Comparison of ENCODE assay signal across 1 cellular context in genomic region chr19:49056101-49056901, GRCh38.
A peak's percentile ranks its signal among the peaks of the same experiment; 100 is the strongest.
TF ChIP-seq lines count a peak whose summit lies in the region.

No MANE protein-coding gene starts in this region.

TF ChIP-seq in HepG2, 621 proteins besides CTCF, POLR2A, EP300 and RAD21 (continues in another document):
- TF ChIP-seq GABPB1 (CRISPR knock-in tag; IDR thresholded peaks at IDR 0.05) (peak; percentile 46; the same call in 1 of the 2 replicates), ZFP90 (CRISPR knock-in tag; IDR thresholded peaks at IDR 0.05; ENCODE audit: borderline replicate concordance) (0 out of 2 replicates have a peak, but pooled peaks have one; percentile 34), XRCC5 (optimal IDR thresholded peaks at IDR 0.05; ENCODE audit: low read length) (no peak), HMG20B (CRISPR knock-in tag; conservative IDR thresholded peaks at IDR 0.05) (no peak), SAP130 (CRISPR knock-in tag; IDR thresholded peaks at IDR 0.05; ENCODE audit: low read depth) (peak; percentile 55), ZNF616 (CRISPR knock-in tag; IDR thresholded peaks at IDR 0.05; ENCODE audit: low read depth) (no peak), KLF16 (CRISPR knock-in tag; IDR thresholded peaks at IDR 0.05) (0 out of 4 replicates have a peak, but pooled peaks of 1 of the 2 experiments have one; percentile 50), PATZ1 (CRISPR knock-in tag; IDR thresholded peaks at IDR 0.05) (peak; percentile 56; the same call in 1 of the 2 replicates), UBTF (CRISPR knock-in tag; IDR thresholded peaks at IDR 0.05) (peak; percentile 66), ZNF530 (CRISPR knock-in tag; IDR thresholded peaks at IDR 0.05; ENCODE audit: low read depth) (no peak), RNF2 (conservative IDR thresholded peaks at IDR 0.05; ENCODE audit: low read depth) (0 out of 2 replicates have a peak, but pooled peaks have one; percentile 35), ZNF460 (CRISPR knock-in tag; IDR thresholded peaks at IDR 0.05; ENCODE audit: borderline replicate concordance) (0 out of 2 replicates have a peak, but pooled peaks have one; percentile 11), PITX1 (CRISPR knock-in tag; IDR thresholded peaks at IDR 0.05) (peak; percentile 31; the same call in 1 of the 2 replicates), ZNF75D (CRISPR knock-in tag; IDR thresholded peaks at IDR 0.05; ENCODE audit: borderline replicate concordance) (0 out of 2 replicates have a peak, but pooled peaks have one; percentile 33), SRY (CRISPR knock-in tag; IDR thresholded peaks at IDR 0.05) (0 out of 2 replicates have a peak, but pooled peaks have one; percentile 16), CSRNP1 (CRISPR knock-in tag; IDR thresholded peaks at IDR 0.05) (peak; percentile 34; the same call in 1 of the 2 replicates), ZBED4 (CRISPR knock-in tag; IDR thresholded peaks at IDR 0.05; ENCODE audit: borderline replicate concordance) (peak; percentile 18; the same call in 1 of the 2 replicates), MTF2 (CRISPR knock-in tag; IDR thresholded peaks at IDR 0.05; ENCODE audit: borderline replicate concordance) (peak; percentile 84), MXD4 (CRISPR knock-in tag; IDR thresholded peaks at IDR 0.05) (no peak), USF2 (IDR thresholded peaks at IDR 0.05; ENCODE audit: low read depth, low read length) (no peak), USF2 (CRISPR knock-in tag; IDR thresholded peaks at IDR 0.05; ENCODE audit: borderline replicate concordance) (no peak), SP1 (IDR thresholded peaks at IDR 0.05) (no peak), SP1 (CRISPR knock-in tag; IDR thresholded peaks at IDR 0.05) (peak; percentile 61; the same call in 1 of the 2 replicates)
- TF ChIP-seq, protein P1, sequence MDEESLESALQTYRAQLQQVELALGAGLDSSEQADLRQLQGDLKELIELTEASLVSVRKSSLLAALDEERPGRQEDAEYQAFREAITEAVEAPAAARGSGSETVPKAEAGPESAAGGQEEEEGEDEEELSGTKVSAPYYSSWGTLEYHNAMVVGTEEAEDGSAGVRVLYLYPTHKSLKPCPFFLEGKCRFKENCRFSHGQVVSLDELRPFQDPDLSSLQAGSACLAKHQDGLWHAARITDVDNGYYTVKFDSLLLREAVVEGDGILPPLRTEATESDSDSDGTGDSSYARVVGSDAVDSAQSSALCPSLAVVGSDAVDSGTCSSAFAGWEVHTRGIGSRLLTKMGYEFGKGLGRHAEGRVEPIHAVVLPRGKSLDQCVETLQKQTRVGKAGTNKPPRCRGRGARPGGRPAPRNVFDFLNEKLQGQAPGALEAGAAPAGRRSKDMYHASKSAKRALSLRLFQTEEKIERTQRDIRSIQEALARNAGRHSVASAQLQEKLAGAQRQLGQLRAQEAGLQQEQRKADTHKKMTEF (CRISPR knock-in tag; IDR thresholded peaks at IDR 0.05): peak; percentile 22; the same call in 1 of the 2 replicates
- TF ChIP-seq, protein P2, sequence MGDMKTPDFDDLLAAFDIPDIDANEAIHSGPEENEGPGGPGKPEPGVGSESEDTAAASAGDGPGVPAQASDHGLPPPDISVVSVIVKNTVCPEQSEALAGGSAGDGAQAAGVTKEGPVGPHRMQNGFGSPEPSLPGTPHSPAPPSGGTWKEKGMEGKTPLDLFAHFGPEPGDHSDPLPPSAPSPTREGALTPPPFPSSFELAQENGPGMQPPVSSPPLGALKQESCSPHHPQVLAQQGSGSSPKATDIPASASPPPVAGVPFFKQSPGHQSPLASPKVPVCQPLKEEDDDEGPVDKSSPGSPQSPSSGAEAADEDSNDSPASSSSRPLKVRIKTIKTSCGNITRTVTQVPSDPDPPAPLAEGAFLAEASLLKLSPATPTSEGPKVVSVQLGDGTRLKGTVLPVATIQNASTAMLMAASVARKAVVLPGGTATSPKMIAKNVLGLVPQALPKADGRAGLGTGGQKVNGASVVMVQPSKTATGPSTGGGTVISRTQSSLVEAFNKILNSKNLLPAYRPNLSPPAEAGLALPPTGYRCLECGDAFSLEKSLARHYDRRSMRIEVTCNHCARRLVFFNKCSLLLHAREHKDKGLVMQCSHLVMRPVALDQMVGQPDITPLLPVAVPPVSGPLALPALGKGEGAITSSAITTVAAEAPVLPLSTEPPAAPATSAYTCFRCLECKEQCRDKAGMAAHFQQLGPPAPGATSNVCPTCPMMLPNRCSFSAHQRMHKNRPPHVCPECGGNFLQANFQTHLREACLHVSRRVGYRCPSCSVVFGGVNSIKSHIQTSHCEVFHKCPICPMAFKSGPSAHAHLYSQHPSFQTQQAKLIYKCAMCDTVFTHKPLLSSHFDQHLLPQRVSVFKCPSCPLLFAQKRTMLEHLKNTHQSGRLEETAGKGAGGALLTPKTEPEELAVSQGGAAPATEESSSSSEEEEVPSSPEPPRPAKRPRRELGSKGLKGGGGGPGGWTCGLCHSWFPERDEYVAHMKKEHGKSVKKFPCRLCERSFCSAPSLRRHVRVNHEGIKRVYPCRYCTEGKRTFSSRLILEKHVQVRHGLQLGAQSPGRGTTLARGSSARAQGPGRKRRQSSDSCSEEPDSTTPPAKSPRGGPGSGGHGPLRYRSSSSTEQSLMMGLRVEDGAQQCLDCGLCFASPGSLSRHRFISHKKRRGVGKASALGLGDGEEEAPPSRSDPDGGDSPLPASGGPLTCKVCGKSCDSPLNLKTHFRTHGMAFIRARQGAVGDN (CRISPR knock-in tag; IDR thresholded peaks at IDR 0.05): peak; percentile 74
